2 cellular contexts compared by ENCODE assay signal in genomic region chr4:38951598-38951997, GRCh38.
TF ChIP-seq lines count a peak whose summit lies in the region.

No MANE protein-coding gene starts in this region.

TF ChIP-seq in IMR-90, 13 proteins besides CTCF, POLR2A, EP300 and RAD21:
- TF ChIP-seq USF2 (IDR thresholded peaks at IDR 0.05; ENCODE audit: low read depth, low read length) (no peak), SMC3 (IDR thresholded peaks at IDR 0.05; ENCODE audit: low read depth, low read length) (no peak)

TF ChIP-seq in GM23338, 12 proteins besides CTCF, POLR2A, EP300 and RAD21:
- TF ChIP-seq ZNF462 (CRISPR knock-in tag; IDR thresholded peaks at IDR 0.05), result no peak
- no peak for TF ChIP-seq ZNF331 (CRISPR knock-in tag; IDR thresholded peaks at IDR 0.05; ENCODE audit: low read depth)
- no peak for TF ChIP-seq NANOG (IDR thresholded peaks at IDR 0.05; ENCODE audit: borderline replicate concordance)
- TF ChIP-seq ZNF114 (CRISPR knock-in tag; IDR thresholded peaks at IDR 0.05), result no peak
- TF ChIP-seq REST (IDR thresholded peaks at IDR 0.05; ENCODE audit: unreplicated experiment), result no peak
- TF ChIP-seq JUNB (IDR thresholded peaks at IDR 0.05; ENCODE audit: unreplicated experiment), result no peak
- no peak for TF ChIP-seq CREB1 (CRISPR knock-in tag; IDR thresholded peaks at IDR 0.05; ENCODE audit: low read depth)
- TF ChIP-seq POLR2AphosphoS5 (IDR thresholded peaks at IDR 0.05; ENCODE audit: low read depth), result no peak
- TF ChIP-seq ETS1 (IDR thresholded peaks at IDR 0.05), result no peak
- no peak for TF ChIP-seq EZH2phosphoT487 (IDR thresholded peaks at IDR 0.05; ENCODE audit: unreplicated experiment)
- no peak for TF ChIP-seq EZH2 (IDR thresholded peaks at IDR 0.05; ENCODE audit: low read depth, unreplicated experiment)
- no peak for TF ChIP-seq STAT1 (IDR thresholded peaks at IDR 0.05; ENCODE audit: unreplicated experiment)
TF ChIP-seq in GM23338: peak in this region for 0.
